ENCODE assay signal across 21 cellular contexts in genomic region chr20:9072741-9073310, GRCh38. TPM values are rescaled to one million over a fixed set of nuclear protein-coding genes. Genes with fewer than 3 reads are reported as not detected.
A peak's percentile ranks its signal among the peaks of the same experiment; 100 is the strongest.
DNase-seq lines count a peak whose midpoint lies in the region; ATAC-seq, FAIRE-seq and TF ChIP-seq lines count a peak whose summit lies in the region.
"Had no signal": no experiment of that assay in that cellular context is flagged by ENCODE, and none has a peak within 500 bp of the region (broad histone marks: within the 10 kb centered on the region; RNA-seq: fewer than 3 reads in every experiment).

No MANE protein-coding gene starts in this region.

- peak overlapping the region; percentile 84 for H3K27ac Mint-ChIP-seq in astrocyte (ENCODE audit: unreplicated experiment)
- no peak overlapping the region for H3K27ac Mint-ChIP-seq in activated CD4-positive, alpha-beta T cell treated with anti-CD3 and anti-CD28 coated beads, Interleukin-2, amount 10 ng/mL, durations not matched to agents 7 days and 5 days
- H3K27ac Mint-ChIP-seq: CD8-positive, alpha-beta T cell; stimulated activated naive CD8-positive, alpha-beta T cell treated with anti-CD3 and anti-CD28 coated beads, Interleukin-15, Interleukin-2, amounts not matched to agents 100 ng/mL and 50 ng/mL, for 24 hours had no signal

- DNase-seq in A172 (ENCODE audit: low spot score) (peak; percentile 75), HTR-8/SVneo (ENCODE audit: insufficient read length, low spot score) (no peak), astrocyte (ENCODE audit: low read depth) (no peak), mesendoderm (peak; percentile 95), GM13977 (ENCODE audit: low spot score) (no peak), left colon (no peak)
- no peak for DNase-seq in activated CD4-positive, alpha-beta T cell treated with anti-CD3 and anti-CD28 coated beads, Interleukin-2, amount 10 ng/mL, durations not matched to agents 7 days and 5 days
- DNase-seq: activated CD8-positive, alpha-beta memory T cell treated with anti-CD3 and anti-CD28 coated beads, Interleukin-2, amount 50 U/mL, for 4 hours; activated gamma-delta T cell; CD8-positive, alpha-beta T cell; effector CD8-positive, alpha-beta T cell; EL; lower lobe of right lung; NCI-H187 treated with DMSO at 0.1 percent for 48 hours; NCI-H446 treated with DMSO at 0.1 percent for 48 hours; SJCRH30; T-helper 9 cell; upper lobe of right lung had no signal

- H2AFZ ChIP-seq in astrocyte (ENCODE audit: low read depth, low read length): no peak overlapping the region

- H3K4me3 ChIP-seq in astrocyte (ENCODE audit: insufficient read depth, low read depth, low read length) (no peak overlapping the region), mesendoderm (ENCODE audit: low read length) (no peak overlapping the region)
- H3K4me3 ChIP-seq: lower lobe of right lung, SJCRH30, upper lobe of right lung had no signal

- H3K79me1 ChIP-seq in mesendoderm (ENCODE audit: low read length): peaks cover 6% of the 10 kb centered on the region

- H3K4me1 Mint-ChIP-seq in astrocyte (ENCODE audit: low read depth, unreplicated experiment): peaks cover 25% of the 10 kb centered on the region
- H3K4me1 Mint-ChIP-seq in activated CD4-positive, alpha-beta T cell treated with anti-CD3 and anti-CD28 coated beads, Interleukin-2, amount 10 ng/mL, durations not matched to agents 7 days and 5 days: peaks cover 3% of the 10 kb centered on the region
- H3K4me1 Mint-ChIP-seq: central memory CD8-positive, alpha-beta T cell had no signal

- POLR2A ChIA-PET in activated CD4-positive, alpha-beta T cell treated with anti-CD3 and anti-CD28 coated beads, Interleukin-2, amount 10 ng/mL, durations not matched to agents 7 days and 5 days (lab: Charles Lee): no interaction called here

- ATAC-seq in GM21360 (IDR thresholded peaks at IDR 0.05; ENCODE audit: unreplicated experiment): no peak
- no peak for ATAC-seq in left colon
- ATAC-seq: CD8-positive, alpha-beta T cell; lower lobe of right lung; upper lobe of right lung had no signal

- H3K27me3 ChIP-seq in astrocyte (ENCODE audit: insufficient read depth, low read length) (no peaks in the 10 kb centered on the region), mesendoderm (ENCODE audit: insufficient read depth, low read length, poor library complexity) (no peaks in the 10 kb centered on the region)

- H2BK120ac ChIP-seq in mesendoderm (ENCODE audit: low read depth, low read length): no peak overlapping the region

- no peak overlapping the region for H4K8ac ChIP-seq in mesendoderm (ENCODE audit: low read depth, low read length)

- H2AK5ac ChIP-seq in mesendoderm (ENCODE audit: low read length): no peak overlapping the region

- no peaks in the 10 kb centered on the region for H4K20me1 ChIP-seq in astrocyte (ENCODE audit: insufficient read depth, low read length)

- H3K79me2 ChIP-seq in astrocyte (ENCODE audit: insufficient read depth, low read length) (peaks cover 13% of the 10 kb centered on the region), mesendoderm (ENCODE audit: control insufficient read depth, insufficient read depth, low read length) (peaks cover 25% of the 10 kb centered on the region)

- H3K36me3 ChIP-seq in astrocyte (ENCODE audit: insufficient read depth, low read length): no peaks in the 10 kb centered on the region
- no peaks in the 10 kb centered on the region for H3K36me3 ChIP-seq in mesendoderm (ENCODE audit: control insufficient read depth, insufficient read depth, low read length)
- H3K36me3 ChIP-seq: lower lobe of right lung, SJCRH30, upper lobe of right lung had no signal

- H3K18ac ChIP-seq in mesendoderm (ENCODE audit: low read length): peak overlapping the region; percentile 99

- peak overlapping the region; percentile 93 for H2BK15ac ChIP-seq in mesendoderm (replicated peaks; ENCODE audit: low read depth)

- intact Hi-C loops in left colon (cut with DNase I, micrococcal nuclease): loop anchor here in 1 of 2 donors (10.0 kb wide), 1 partner anchor 218 kb away; no protein-coding TSS in a partner anchor

- H4K5ac ChIP-seq in mesendoderm (ENCODE audit: low read length): no peak overlapping the region

- H3K23ac ChIP-seq in mesendoderm (ENCODE audit: low read length): peak overlapping the region; percentile 60

- CTCF ChIA-PET in activated CD4-positive, alpha-beta T cell treated with anti-CD3 and anti-CD28 coated beads, Interleukin-2, amount 10 ng/mL, durations not matched to agents 7 days and 5 days (lab: Charles Lee): no interaction called here

- in situ Hi-C loops in GM13977 (cut with MboI; ENCODE audit: low pct_unique_long_range_greater_than_20kb, low sequenced_read_pairs, unreplicated experiment): no loop called here

- no peak overlapping the region for H3K4ac ChIP-seq in mesendoderm (ENCODE audit: low read depth, low read length)

- WGBS in mesendoderm (ENCODE audit: extremely low coverage, insufficient coverage, low lambda C conversion rate): no CpG with 5 or more reads among the region's 3 CpGs

- peak overlapping the region; percentile 42 for H3K4me3 Mint-ChIP-seq in astrocyte (ENCODE audit: unreplicated experiment)
- H3K4me3 Mint-ChIP-seq in activated CD4-positive, alpha-beta T cell treated with anti-CD3 and anti-CD28 coated beads, Interleukin-2, amount 10 ng/mL, durations not matched to agents 7 days and 5 days: no peak overlapping the region
- H3K4me3 Mint-ChIP-seq: CD8-positive, alpha-beta T cell; central memory CD8-positive, alpha-beta T cell; stimulated activated naive CD8-positive, alpha-beta T cell treated with anti-CD3 and anti-CD28 coated beads, Interleukin-15, Interleukin-2, amounts not matched to agents 100 ng/mL and 50 ng/mL, for 24 hours had no signal

- no peak overlapping the region for H3K27ac ChIP-seq in astrocyte (ENCODE audit: low read depth, low read length)
- H3K27ac ChIP-seq in mesendoderm (ENCODE audit: low read depth, low read length): peak overlapping the region; percentile 73
- H3K27ac ChIP-seq: lower lobe of right lung, SJCRH30, upper lobe of right lung had no signal

- H3K4me2 ChIP-seq in astrocyte (ENCODE audit: low read length) (no peak overlapping the region), mesendoderm (ENCODE audit: low read length) (no peak overlapping the region)

- H3K9me3 ChIP-seq in astrocyte (ENCODE audit: insufficient read depth, low read depth, low read length): no peaks in the 10 kb centered on the region
- H3K9me3 ChIP-seq: lower lobe of right lung, SJCRH30, upper lobe of right lung had no signal

- H3K9me3 Mint-ChIP-seq in astrocyte (ENCODE audit: unreplicated experiment): no peaks in the 10 kb centered on the region
- H3K9me3 Mint-ChIP-seq in activated CD4-positive, alpha-beta T cell treated with anti-CD3 and anti-CD28 coated beads, Interleukin-2, amount 10 ng/mL, durations not matched to agents 7 days and 5 days: no peaks in the 10 kb centered on the region
- H3K9me3 Mint-ChIP-seq: CD8-positive, alpha-beta T cell; stimulated activated naive CD8-positive, alpha-beta T cell treated with anti-CD3 and anti-CD28 coated beads, Interleukin-15, Interleukin-2, amounts not matched to agents 100 ng/mL and 50 ng/mL, for 24 hours had no signal

- TF ChIP-seq CTCF in astrocyte (IDR thresholded peaks at IDR 0.05; ENCODE audit: insufficient read depth, low read depth, low read length) (no peak), GM13977 (IDR thresholded peaks at IDR 0.05; ENCODE audit: extremely low read depth, insufficient read depth, missing control alignments) (no peak)

- H2BK5ac ChIP-seq in mesendoderm (ENCODE audit: low read length): peak overlapping the region; percentile 76

- peak overlapping the region; percentile 57 for H3K56ac ChIP-seq in mesendoderm (ENCODE audit: low read length)

- H3K4me1 ChIP-seq in astrocyte (ENCODE audit: insufficient read depth, low read length): peaks cover 8% of the 10 kb centered on the region
- peaks cover 18% of the 10 kb centered on the region for H3K4me1 ChIP-seq in mesendoderm (ENCODE audit: control insufficient read depth, low read depth, low read length)
- H3K4me1 ChIP-seq: lower lobe of right lung, SJCRH30, upper lobe of right lung had no signal

- H3K27me3 Mint-ChIP-seq in astrocyte (ENCODE audit: low read depth, unreplicated experiment): no peaks in the 10 kb centered on the region
- peaks cover 21% of the 10 kb centered on the region for H3K27me3 Mint-ChIP-seq in activated CD4-positive, alpha-beta T cell treated with anti-CD3 and anti-CD28 coated beads, Interleukin-2, amount 10 ng/mL, durations not matched to agents 7 days and 5 days

- peaks cover 2% of the 10 kb centered on the region for H3K36me3 Mint-ChIP-seq in astrocyte (ENCODE audit: low read depth, unreplicated experiment)
- H3K36me3 Mint-ChIP-seq in activated CD4-positive, alpha-beta T cell treated with anti-CD3 and anti-CD28 coated beads, Interleukin-2, amount 10 ng/mL, durations not matched to agents 7 days and 5 days (ENCODE audit: low read depth): peaks cover 2% of the 10 kb centered on the region
- H3K36me3 Mint-ChIP-seq: CD8-positive, alpha-beta T cell had no signal

- H3K9ac ChIP-seq in astrocyte (ENCODE audit: low read length) (no peak overlapping the region), mesendoderm (ENCODE audit: low read length) (no peak overlapping the region)

- FAIRE-seq in HTR-8/SVneo (lab: Jason Lieb, UNC) (peak; percentile 51), astrocyte (lab: Jason Lieb, UNC) (no peak)

RNA-seq across cellular contexts. Expression of gene PLCB4, which starts 3.9 kb away (rescaled TPM):
- 22.7 and 26.8 TPM in 2 replicates for total RNA-seq in A172 (2014; rRNA removed; shearing (Covaris generic))
- total RNA-seq in astrocyte (38.9 and 58.2 TPM in 2 replicates), left colon (10 to 100 TPM; 45.3 to 58.2 TPM)
- 5.7 TPM for polyA plus RNA-seq in mesendoderm (2013, experiment 1 of 2)
- polyA plus RNA-seq in mesendoderm (2013, experiment 2 of 2): 6.2 TPM
- total RNA-seq in activated CD4-positive, alpha-beta T cell treated with anti-CD3 and anti-CD28 coated beads, Interleukin-2, amount 10 ng/mL, durations not matched to agents 7 days and 5 days: not detected
- total RNA-seq: CD8-positive, alpha-beta T cell had no signal

Comparison
In these comparisons a context has a peak if more than half of its experiments do, and no peak if none do; other contexts are left out.
1. DNase-seq: peak in A172 (single experiment) and mesendoderm (single experiment); none in HTR-8/SVneo (single experiment), astrocyte (single experiment), GM13977 (single experiment), activated CD4-positive, alpha-beta T cell treated with anti-CD3 and anti-CD28 coated beads, Interleukin-2, amount 10 ng/mL, durations not matched to agents 7 days and 5 days (single experiment) and left colon (0 of 2).
2. RNA of gene PLCB4, which starts 3.9 kb away (total RNA-seq): 45.3 to 58.2 TPM in left colon, 38.9 to 58.2 TPM in astrocyte and 22.7 to 26.8 TPM in A172; not detected in activated CD4-positive, alpha-beta T cell treated with anti-CD3 and anti-CD28 coated beads, Interleukin-2, amount 10 ng/mL, durations not matched to agents 7 days and 5 days; every median in the first group is over 10 times any median in the second.